15 cellular contexts compared by ENCODE assay signal in genomic region chr14:78450945-78451344, GRCh38.
DNase-seq lines count a peak whose midpoint lies in the region; ATAC-seq, FAIRE-seq and TF ChIP-seq lines count a peak whose summit lies in the region.
"Had no signal": no experiment of that assay in that cellular context is flagged by ENCODE, and none has a peak within 500 bp of the region (broad histone marks: within the 10 kb centered on the region; RNA-seq: fewer than 3 reads in every experiment).

No MANE protein-coding gene starts in this region.

- ATAC-seq in lung (ENCODE audit: insufficient read depth, low FRiP score) (peak; percentile 61), GM21619 (IDR thresholded peaks at IDR 0.05; ENCODE audit: unreplicated experiment) (no peak)

- FAIRE-seq in GM19239 (lab: Jason Lieb, UNC) = no peak
- FAIRE-seq: A204.1 had no signal

- H3K27ac Mint-ChIP-seq in CD14-positive monocyte = peak overlapping the region; percentile 37 to 85 (median 72)

- intact Hi-C loops in CD14-positive monocyte (cut with micrococcal nuclease) = no loop called here
- intact Hi-C loops in head of caudate nucleus (cut with DNase I) = no loop called here

- peaks cover 0 to 2% (median 0%) of the 10 kb centered on the region in 3 donors for H3K27me3 Mint-ChIP-seq in CD14-positive monocyte (ENCODE audit: low read depth in 3 of 3)

- no peak overlapping the region for H3K4me3 Mint-ChIP-seq in CD14-positive monocyte

- H3K4me3 ChIP-seq in lung = no peak overlapping the region

- TF ChIP-seq CTCF in CD14-positive monocyte (IDR thresholded peaks at IDR 0.05) (no peak), lung (IDR thresholded peaks at IDR 0.05; ENCODE audit: control extremely low read depth, extremely low read depth) (no peak)

- H3K9me3 ChIP-seq in lung (ENCODE audit: control insufficient read depth in 2 of 2, insufficient read depth in 1 of 2, low read length in 1 of 2) = no peaks in the 10 kb centered on the region

- H3K9me3 Mint-ChIP-seq in CD14-positive monocyte = no peaks in the 10 kb centered on the region

- no peak overlapping the region for H3K27ac ChIP-seq in lung (ENCODE audit: low read depth in 1 of 2, low read length in 1 of 2)

- no peaks in the 10 kb centered on the region for H3K36me3 Mint-ChIP-seq in CD14-positive monocyte

- no peaks in the 10 kb centered on the region for H3K4me1 ChIP-seq in lung (ENCODE audit: control insufficient read depth in 2 of 2, insufficient read depth in 2 of 2, low read length in 2 of 2)

- H3K4me1 Mint-ChIP-seq in CD14-positive monocyte = peaks cover 18% of the 10 kb centered on the region

- H3K36me3 ChIP-seq in lung (ENCODE audit: control insufficient read depth in 2 of 2, insufficient read depth in 2 of 2, low read length in 2 of 2) = no peaks in the 10 kb centered on the region

- peak; percentile 53 for DNase-seq in CD14-positive monocyte (ENCODE audit: low spot score)
- peak; percentile 91 for DNase-seq in MV-4-11 (lab: John Stamatoyannopoulos, UW)
- peak; percentile 3 for DNase-seq in SIG-M5 (lab: John Stamatoyannopoulos, UW)
- DNase-seq in lung (ENCODE audit: low spot score) = no peak
- DNase-seq in GM19239 (ENCODE audit: insufficient read length, low spot score) = no peak
- DNase-seq in hypothalamus (lab: John Stamatoyannopoulos, UW) = no peak
- no peak for DNase-seq in head of caudate nucleus
- DNase-seq: C1 segment of cervical spinal cord, DMS 273 treated with DMSO at 0.1 percent for 48 hours, NCI-H1092, NCI-H146, NCI-H2081, NCI-H510A had no signal

- H3K27me3 ChIP-seq in lung (ENCODE audit: control insufficient read depth, insufficient read depth) = no peaks in the 10 kb centered on the region

- WGBS in lung, 2 donors = 35 to 46% methylated on average over 2 of the region's 2 CpGs

Comparison
In these comparisons a context has a peak if more than half of its experiments do, and no peak if none do; other contexts are left out.
1. DNase-seq: peak in CD14-positive monocyte (single experiment), MV-4-11 (single experiment) and SIG-M5 (single experiment); none in lung (single experiment), GM19239 (single experiment), hypothalamus (0 of 51) and head of caudate nucleus (0 of 42).